Comparison of ENCODE assay signal across 16 cellular contexts in genomic region chr1:230819976-230820375, GRCh38. TPM values are rescaled to one million over a fixed set of nuclear protein-coding genes. Genes with fewer than 3 reads are reported as not detected.
A peak's percentile ranks its signal among the peaks of the same experiment; 100 is the strongest.
DNase-seq lines count a peak whose midpoint lies in the region; ATAC-seq and TF ChIP-seq lines count a peak whose summit lies in the region.
"Had no signal": no experiment of that assay in that cellular context is flagged by ENCODE, and none has a peak within 500 bp of the region (broad histone marks: within the 10 kb centered on the region; RNA-seq: fewer than 3 reads in every experiment).

No MANE protein-coding gene starts in this region.

- no peaks in the 10 kb centered on the region for H3K36me3 ChIP-seq in PC-3 (ENCODE audit: low read depth, low read length)
- H3K36me3 ChIP-seq: BE2C, HAP-1 had no signal

- H3K27me3 ChIP-seq in layer of hippocampus (ENCODE audit: control insufficient read depth, insufficient read depth, low read length) (no peaks in the 10 kb centered on the region), PC-3 (ENCODE audit: low read length) (0 out of 2 replicates have a peak, but pooled peaks cover 14% of the 10 kb centered on the region)
- H3K27me3 ChIP-seq: BE2C had no signal

- H2AFZ ChIP-seq in PC-3 (ENCODE audit: low read length): no peak overlapping the region

- peak overlapping the region; percentile 91 for H3K27ac ChIP-seq in angular gyrus (ENCODE audit: low read depth, low read length)
- H3K27ac ChIP-seq in cingulate gyrus (ENCODE audit: low read depth, low read length): peak overlapping the region; percentile 95
- peak overlapping the region; percentile 93 for H3K27ac ChIP-seq in layer of hippocampus (ENCODE audit: low read depth, low read length)
- H3K27ac ChIP-seq in substantia nigra (ENCODE audit: low read depth, low read length, poor library complexity, severe bottlenecking): peak overlapping the region; percentile 96
- H3K27ac ChIP-seq in PC-3 (ENCODE audit: low read length): no peak overlapping the region
- H3K27ac ChIP-seq: A549, C4-2B, HL-60 had no signal

- peaks cover 11% of the 10 kb centered on the region for H3K4me1 ChIP-seq in PC-3 (ENCODE audit: insufficient read depth, low read length)
- H3K4me1 ChIP-seq: HAP-1 had no signal

- H3K4me3 ChIP-seq in PC-3 (ENCODE audit: low read length): no peak overlapping the region
- H3K4me3 ChIP-seq: A549, HAP-1 had no signal

- H3K79me2 ChIP-seq in PC-3 (ENCODE audit: low read length): no peaks in the 10 kb centered on the region

- CTCF ChIA-PET in PC-3 (lab: Charles Lee): no interaction called here

- H4K20me1 ChIP-seq in PC-3 (ENCODE audit: low read length): no peaks in the 10 kb centered on the region

- ATAC-seq in GM19452 (IDR thresholded peaks at IDR 0.05; ENCODE audit: unreplicated experiment) (no peak), PC-3 (no peak)
- ATAC-seq: A549 had no signal

- no peaks in the 10 kb centered on the region for H3K9me2 ChIP-seq in PC-3 (replicated peaks; ENCODE audit: low read length)

- no peaks in the 10 kb centered on the region for H3F3A ChIP-seq in PC-3 (ENCODE audit: low read length, unreplicated experiment)

- POLR2A ChIA-PET in PC-3 (lab: Charles Lee; ENCODE audit: unreplicated experiment): no interaction called here

- DNase-seq in substantia nigra (lab: John Stamatoyannopoulos, UW) (no peak), GM19238 (ENCODE audit: insufficient read length, low spot score) (no peak), PC-3 (no peak)
- DNase-seq: BE2C; CD4-positive, alpha-beta memory T cell; DMS153; DMS79 treated with DMSO at 0.1 percent for 48 hours; EL had no signal

- no peaks in the 10 kb centered on the region for H3K9me3 ChIP-seq in PC-3 (ENCODE audit: low read length)
- H3K9me3 ChIP-seq: A549, BE2C, HAP-1 had no signal

- TF ChIP-seq CTCF in PC-3 (conservative IDR thresholded peaks at IDR 0.05; ENCODE audit: low read depth, low read length): no peak

- no peak overlapping the region for H3K4me2 ChIP-seq in PC-3 (ENCODE audit: low read length)
- H3K4me2 ChIP-seq: A549 had no signal

- no TSS peak for BruUV-seq in PC-3 (replicated peaks; lab: Mats Ljungman, UMichigan)

- H3K9ac ChIP-seq in PC-3 (ENCODE audit: low read length): no peak overlapping the region

- intact Hi-C loops in PC-3 (cut with micrococcal nuclease): no loop called here

RNA-seq across cellular contexts. Expression of gene C1orf198, which starts 48.3 kb away (rescaled TPM):
- total RNA-seq in PC-3 (2014; rRNA removed): 24.5 and 24.8 TPM in 2 replicates
